ENCODE assay signal across 11 cellular contexts in the genomic region with DNA sequence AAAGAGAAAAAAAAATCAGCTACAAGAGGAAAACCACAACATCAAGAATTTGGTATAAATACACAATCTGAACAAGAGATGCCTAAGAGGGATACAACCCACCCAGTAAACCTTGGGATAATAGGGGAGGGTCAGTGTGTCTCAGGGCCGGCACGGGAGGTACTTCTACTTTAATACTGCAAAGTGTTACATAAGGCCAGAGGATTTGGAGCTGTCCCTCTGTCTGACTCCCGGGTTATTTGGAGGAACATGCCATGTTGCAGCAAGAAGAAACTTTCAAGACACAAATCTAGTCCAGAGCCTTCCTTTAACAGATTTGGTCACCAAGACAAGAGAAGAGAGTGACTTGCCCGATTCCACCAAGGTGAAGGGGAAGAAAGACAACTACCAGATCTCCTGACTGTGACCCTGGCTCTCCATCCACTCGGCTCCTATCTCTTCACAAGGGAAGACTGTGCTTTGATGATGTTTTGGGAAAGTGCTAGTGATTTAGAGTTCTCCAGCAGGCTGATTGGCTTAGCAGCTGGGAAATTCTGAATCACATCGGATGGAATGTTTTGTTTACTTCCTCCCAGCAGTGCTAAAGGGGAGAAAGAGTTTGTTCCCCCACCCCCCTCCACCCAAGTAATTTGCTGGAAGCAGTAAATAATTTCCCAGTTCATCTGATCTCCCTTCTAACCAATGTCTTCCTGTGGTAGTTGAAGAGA. TPM values are rescaled to one million over a fixed set of nuclear protein-coding genes. Genes with fewer than 3 reads are reported as not detected.
DNase-seq lines count a peak whose midpoint lies in the region; ATAC-seq, FAIRE-seq and TF ChIP-seq lines count a peak whose summit lies in the region.
"Had no signal": no experiment of that assay in that cellular context is flagged by ENCODE, and none has a peak within 500 bp of the region (broad histone marks: within the 10 kb centered on the region; RNA-seq: fewer than 3 reads in every experiment).

No MANE protein-coding gene starts in this region.

- H3K27me3 Mint-ChIP-seq in activated CD4-positive, alpha-beta T cell treated with anti-CD3 and anti-CD28 coated beads for 36 hours = peaks cover 3% of the 10 kb centered on the region
- H3K27me3 Mint-ChIP-seq in progenitor cell of endocrine pancreas = no peaks in the 10 kb centered on the region

- H3K4me3 ChIP-seq in HFF-Myc (replicated peaks; ENCODE audit: low read depth, low read length) = peak overlapping the region; percentile 35
- no peak overlapping the region for H3K4me3 ChIP-seq in bronchial epithelial cell (ENCODE audit: low read depth, low read length)
- no peak overlapping the region for H3K4me3 ChIP-seq in stomach

- POLR2A ChIA-PET in activated CD4-positive, alpha-beta T cell treated with anti-CD3 and anti-CD28 coated beads for 36 hours (lab: Charles Lee) = no interaction called here

- H3K27me3 ChIP-seq in bronchial epithelial cell (ENCODE audit: control insufficient read depth, insufficient read depth, low read length) = no peaks in the 10 kb centered on the region
- no peaks in the 10 kb centered on the region for H3K27me3 ChIP-seq in stomach

- H3K27ac ChIP-seq in stomach = peak overlapping the region in 4 of 5 donors; percentile 53 to 66 (median 56)

- 41 to 64% (median 60%) methylated on average over 6 of the region's 6 CpGs for WGBS in stomach, 5 donors

- H3K9me3 Mint-ChIP-seq in activated CD4-positive, alpha-beta T cell treated with anti-CD3 and anti-CD28 coated beads for 36 hours (ENCODE audit: low read depth) = no peaks in the 10 kb centered on the region
- peaks cover 13% of the 10 kb centered on the region for H3K9me3 Mint-ChIP-seq in progenitor cell of endocrine pancreas (ENCODE audit: low read depth)
- H3K9me3 Mint-ChIP-seq: activated T-helper 2 cell treated with anti-CD3 and anti-CD28 coated beads, Interferon-gamma antibody, Interleukin-2, Interleukin-4, amounts not matched to agents 10 μg/mL and 5 μg/mL and 100 μg/mL, durations not matched to agents 14 hours and 24 hours and 36 hours had no signal

- TF ChIP-seq CTCF in HFF-Myc (IDR thresholded peaks at IDR 0.05; ENCODE audit: low read depth, low read length, missing control alignments) = no peak
- no peak for TF ChIP-seq CTCF in bronchial epithelial cell (IDR thresholded peaks at IDR 0.05; ENCODE audit: insufficient read depth, low read length, severe bottlenecking)
- no peak for TF ChIP-seq CTCF in stomach (IDR thresholded peaks at IDR 0.05)
- no peak for TF ChIP-seq CTCF in progenitor cell of endocrine pancreas (IDR thresholded peaks at IDR 0.05; ENCODE audit: unreplicated experiment)

- no peak for FAIRE-seq in bronchial epithelial cell (lab: Jason Lieb, UNC)

- H3K4me1 ChIP-seq in stomach = peaks cover 0 to 21% (median 9%) of the 10 kb centered on the region in 4 donors

- intact Hi-C loops in stomach (cut with DNase I; ENCODE audit: low total_unique reads) = no loop called here
- intact Hi-C loops in activated CD4-positive, alpha-beta T cell treated with anti-CD3 and anti-CD28 coated beads for 36 hours (cut with DNase I, micrococcal nuclease) = no loop called here

- no peak for TF ChIP-seq POLR2A in stomach (IDR thresholded peaks at IDR 0.05)

- H3K36me3 ChIP-seq in bronchial epithelial cell (ENCODE audit: control insufficient read depth, insufficient read depth, low read length) (no peaks in the 10 kb centered on the region), stomach (no peaks in the 10 kb centered on the region)

- no peak overlapping the region for H3K4me3 Mint-ChIP-seq in activated CD4-positive, alpha-beta T cell treated with anti-CD3 and anti-CD28 coated beads for 36 hours
- no peak overlapping the region for H3K4me3 Mint-ChIP-seq in progenitor cell of endocrine pancreas (ENCODE audit: low read depth)
- H3K4me3 Mint-ChIP-seq: stimulated activated naive B cell treated with anti-CD40 and anti-IgM and Interleukin-4, amounts not matched to agents 10 μg/mL and 1 μg/mL and 100 μg/mL, for 72 hours had no signal

- H3K4me1 Mint-ChIP-seq in activated CD4-positive, alpha-beta T cell treated with anti-CD3 and anti-CD28 coated beads for 36 hours = no peaks in the 10 kb centered on the region
- H3K4me1 Mint-ChIP-seq in progenitor cell of endocrine pancreas (ENCODE audit: low read depth) = peaks cover 10% of the 10 kb centered on the region
- H3K4me1 Mint-ChIP-seq: stimulated activated naive B cell treated with anti-CD40 and anti-IgM and Interleukin-4, amounts not matched to agents 10 μg/mL and 1 μg/mL and 100 μg/mL, for 72 hours had no signal

- no peaks in the 10 kb centered on the region for H3K9me3 ChIP-seq in stomach

- no peak overlapping the region for H3K27ac Mint-ChIP-seq in activated CD4-positive, alpha-beta T cell treated with anti-CD3 and anti-CD28 coated beads for 36 hours
- H3K27ac Mint-ChIP-seq in progenitor cell of endocrine pancreas = no peak overlapping the region
- H3K27ac Mint-ChIP-seq: activated T-helper 2 cell treated with anti-CD3 and anti-CD28 coated beads, Interferon-gamma antibody, Interleukin-2, Interleukin-4, amounts not matched to agents 10 μg/mL and 5 μg/mL and 100 μg/mL, durations not matched to agents 14 hours and 24 hours and 36 hours; stimulated activated naive B cell treated with anti-CD40 and anti-IgM and Interleukin-4, amounts not matched to agents 10 μg/mL and 1 μg/mL and 100 μg/mL, for 72 hours had no signal

- CTCF ChIA-PET in activated CD4-positive, alpha-beta T cell treated with anti-CD3 and anti-CD28 coated beads for 36 hours (lab: Charles Lee) = interaction anchor here (0.6 to 0.7 kb wide), 3 partner anchors 59 to 999 kb away, joined by 3 read pairs; no protein-coding TSS in a partner anchor

- H3K36me3 Mint-ChIP-seq in activated CD4-positive, alpha-beta T cell treated with anti-CD3 and anti-CD28 coated beads for 36 hours (ENCODE audit: low read depth) = no peaks in the 10 kb centered on the region
- peaks cover 4% of the 10 kb centered on the region for H3K36me3 Mint-ChIP-seq in progenitor cell of endocrine pancreas (ENCODE audit: insufficient read depth)
- H3K36me3 Mint-ChIP-seq: stimulated activated naive B cell treated with anti-CD40 and anti-IgM and Interleukin-4, amounts not matched to agents 10 μg/mL and 1 μg/mL and 100 μg/mL, for 72 hours had no signal

- no peak for TF ChIP-seq EP300 in stomach (IDR thresholded peaks at IDR 0.05)

- DNase-seq in HFF-Myc (ENCODE audit: extremely low read depth, low read depth) = peak; percentile 93
- DNase-seq in bronchial epithelial cell (ENCODE audit: low read depth) = peak; percentile 78
- peak; percentile 98 for DNase-seq in iris pigment epithelial cell (ENCODE audit: low read depth)
- no peak for DNase-seq in stomach
- DNase-seq in NCI-H146 (lab: John Stamatoyannopoulos, UW) = no peak
- no peak for DNase-seq in activated CD4-positive, alpha-beta T cell treated with anti-CD3 and anti-CD28 coated beads for 36 hours
- DNase-seq in GOT3 (lab: John Stamatoyannopoulos, UW) = no peak
- no peak for DNase-seq in progenitor cell of endocrine pancreas (ENCODE audit: low spot score, unreplicated experiment)
- DNase-seq: left colon; stimulated activated naive B cell treated with anti-CD40 and anti-IgM and Interleukin-4, amounts not matched to agents 10 μg/mL and 1 μg/mL and 100 μg/mL, for 72 hours had no signal

- no peak for ATAC-seq in activated CD4-positive, alpha-beta T cell treated with anti-CD3 and anti-CD28 coated beads for 36 hours
- ATAC-seq: left colon; stimulated activated naive B cell treated with anti-CD40 and anti-IgM and Interleukin-4, amounts not matched to agents 10 μg/mL and 1 μg/mL and 100 μg/mL, for 72 hours had no signal

RNA-seq across cellular contexts. Expression of a gene that starts 29.3 kb away (rescaled TPM):
- total RNA-seq in bronchial epithelial cell = 0.79 TPM in 1 of 2 replicates, not detected in the other
- total RNA-seq in stomach = 10 to 100 TPM in 2 of 5 donors, 1 to 10 TPM in 2, not detected in 1; 1.8 to 44.9 (median 18.5) TPM
- 1 to 10 TPM; 1.2 to 3.0 (median 1.9) TPM for polyA plus RNA-seq in stomach
- under 1 TPM; 0.02 to 0.05 TPM for total RNA-seq in activated CD4-positive, alpha-beta T cell treated with anti-CD3 and anti-CD28 coated beads for 36 hours
- 12.1 and 16.0 TPM in 2 replicates for total RNA-seq in progenitor cell of endocrine pancreas
- total RNA-seq: activated T-helper 2 cell treated with anti-CD3 and anti-CD28 coated beads, Interferon-gamma antibody, Interleukin-2, Interleukin-4, amounts not matched to agents 10 μg/mL and 5 μg/mL and 100 μg/mL, durations not matched to agents 14 hours and 24 hours and 36 hours had no signal

Comparison
In these comparisons a context has a peak if more than half of its experiments do, and no peak if none do; other contexts are left out.
1. DNase-seq: peak in HFF-Myc (single experiment), bronchial epithelial cell (single experiment) and iris pigment epithelial cell (single experiment); none in stomach (single experiment), NCI-H146 (single experiment), activated CD4-positive, alpha-beta T cell treated with anti-CD3 and anti-CD28 coated beads for 36 hours (single experiment), GOT3 (single experiment) and progenitor cell of endocrine pancreas (single experiment).